Comparison of ENCODE assay signal across 8 cellular contexts in the genomic region with DNA sequence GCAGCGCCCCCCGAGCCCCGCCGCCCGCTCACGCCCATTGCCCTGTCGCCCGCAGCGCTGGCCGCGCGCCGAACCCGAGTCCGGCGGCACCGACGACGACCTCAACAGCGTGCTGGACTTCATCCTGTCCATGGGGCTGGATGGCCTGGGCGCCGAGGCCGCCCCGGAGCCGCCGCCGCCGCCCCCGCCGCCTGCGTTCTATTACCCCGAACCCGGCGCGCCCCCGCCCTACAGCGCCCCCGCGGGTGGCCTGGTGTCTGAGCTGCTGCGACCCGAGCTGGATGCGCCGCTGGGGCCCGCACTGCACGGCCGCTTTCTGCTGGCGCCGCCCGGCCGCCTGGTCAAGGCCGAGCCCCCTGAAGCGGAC. TPM values are rescaled to one million over a fixed set of nuclear protein-coding genes. Genes with fewer than 3 reads are reported as not detected.
DNase-seq lines count a peak whose midpoint lies in the region; ATAC-seq, FAIRE-seq and TF ChIP-seq lines count a peak whose summit lies in the region.

No MANE protein-coding gene starts in this region.

- intact Hi-C loops in GM12878 (cut with micrococcal nuclease; ENCODE audit: unreplicated experiment) (loop anchor here (5.0 kb wide), 1 partner anchor 78 kb away; no protein-coding TSS in a partner anchor), kidney (cut with DNase I) (no loop called here)

- H3K4me3 ChIP-seq in AG09309 (ENCODE audit: control insufficient read depth, low read depth, low read length) = peak overlapping the region; percentile 89
- peak overlapping the region; percentile 72 for H3K4me3 ChIP-seq in NT2/D1 (ENCODE audit: insufficient read length, low read depth)
- peak overlapping the region; percentile 76; the same call in 1 of the 2 replicates for H3K4me3 ChIP-seq in GM12878
- peak overlapping the region; percentile 2 to 53 for H3K4me3 ChIP-seq in kidney (ENCODE audit: low read length in 2 of 2)

- 0% methylated on average over 22 of the region's 52 CpGs for WGBS in GM12878 (ENCODE audit: insufficient coverage, insufficient replicate concordance, low lambda C conversion rate, missing lambda C conversion rate)

- H3K9ac ChIP-seq in NT2/D1 (ENCODE audit: insufficient read length, low read depth) = peak overlapping the region; percentile 74
- peak overlapping the region; percentile 51; the same call in 1 of the 2 replicates for H3K9ac ChIP-seq in GM12878 (ENCODE audit: control insufficient read depth, insufficient read depth, low read length)
- H3K9ac ChIP-seq in kidney (ENCODE audit: low read length in 2 of 2) = peak overlapping the region in 1 of 2 donors; percentile 26

- H3K9me3 Mint-ChIP-seq in stimulated activated naive CD8-positive, alpha-beta T cell treated with anti-CD3 and anti-CD28 coated beads, Interleukin-15, Interleukin-2, amounts not matched to agents 100 ng/mL and 50 ng/mL, for 24 hours = no peaks in the 10 kb centered on the region

- H3K36me3 Mint-ChIP-seq in stimulated activated naive CD8-positive, alpha-beta T cell treated with anti-CD3 and anti-CD28 coated beads, Interleukin-15, Interleukin-2, amounts not matched to agents 100 ng/mL and 50 ng/mL, for 24 hours (ENCODE audit: low read depth) = peaks cover 9% of the 10 kb centered on the region

- in situ Hi-C loops in GM12878 (cut with MboI) = loop anchor here (5.0 kb wide), 1 partner anchor 78 kb away; no protein-coding TSS in a partner anchor

- TF ChIP-seq CTCF in AG09309 (IDR thresholded peaks at IDR 0.05; ENCODE audit: control insufficient read depth, insufficient read depth, low read depth, low read length, missing control alignments) (no peak), GM12878 (IDR thresholded peaks at IDR 0.05 in 2 of 3, conservative IDR thresholded peaks at IDR 0.05 in 1 of 3; ENCODE audit: control insufficient read depth in 2 of 3, extremely low read depth in 1 of 3, insufficient read depth in 1 of 3, low read depth in 3 of 3, low read length in 3 of 3) (0 out of 6 replicates have a peak, but pooled peaks of 1 of the 3 experiments have one; percentile 17), kidney (IDR thresholded peaks at IDR 0.05; ENCODE audit: borderline replicate concordance, extremely low read depth, insufficient read depth) (no peak)

- peak overlapping the region; percentile 35 for H3K4me3 Mint-ChIP-seq in stimulated activated naive CD8-positive, alpha-beta T cell treated with anti-CD3 and anti-CD28 coated beads, Interleukin-15, Interleukin-2, amounts not matched to agents 100 ng/mL and 50 ng/mL, for 24 hours

- no peak for TF ChIP-seq RAD21 in GM12878 (IDR thresholded peaks at IDR 0.05; ENCODE audit: insufficient read depth, low read depth, low read length)

- no TSS peak for BruUV-seq in GM12878 (replicated peaks; lab: Mats Ljungman, UMichigan)

- RAD21 ChIA-PET in GM12878 (lab: Charles Lee; ENCODE audit: unreplicated experiment) = interaction anchor here (0.9 to 2.2 kb wide), 4 partner anchors 18 to 74 kb away, joined by 3 to 7 read pairs (median 6); no protein-coding TSS in a partner anchor

- no peaks in the 10 kb centered on the region for H4K20me1 ChIP-seq in GM12878 (ENCODE audit: control insufficient read depth, insufficient read depth)

- H3K9me3 ChIP-seq in NT2/D1 (ENCODE audit: insufficient read depth, low read length) (no peaks in the 10 kb centered on the region), GM12878 (replicated peaks; ENCODE audit: control insufficient read depth, insufficient read depth, low read length) (no peaks in the 10 kb centered on the region), kidney (ENCODE audit: control insufficient read depth in 1 of 2, low read length in 2 of 2) (no peaks in the 10 kb centered on the region)

- POLR2A ChIA-PET in GM12878 (lab: Charles Lee) = interaction anchor here (0.5 to 1.7 kb wide), 5 partner anchors 41 to 1003 kb away, joined by 3 to 8 read pairs (median 3); no protein-coding TSS in a partner anchor

- ATAC-seq in GM19035 (IDR thresholded peaks at IDR 0.05; ENCODE audit: unreplicated experiment) (peak; percentile 11), GM12878 (peak; percentile 21)

- H3K79me2 ChIP-seq in GM12878 (ENCODE audit: control insufficient read depth, insufficient read depth, low read length) = peaks cover 5% of the 10 kb centered on the region

- no peak for TF ChIP-seq POLR2A in GM12878 (IDR thresholded peaks at IDR 0.05; ENCODE audit: low read depth, low read length)

- FAIRE-seq in GM12878 (lab: Jason Lieb, UNC) = no peak
- no peak for FAIRE-seq in kidney (lab: Jason Lieb, UNC)
- no peak for FAIRE-seq in RCC 7860 (lab: Jason Lieb, UNC)

- SMC1A ChIA-PET in GM12878 (lab: Charles Lee; ENCODE audit: uncharacterized antibody, unreplicated experiment) = interaction anchor here (1.2 kb wide), 1 partner anchor 58 kb away, joined by 3 read pairs; no protein-coding TSS in a partner anchor

- peaks cover 11% of the 10 kb centered on the region for H3K36me3 ChIP-seq in NT2/D1 (ENCODE audit: insufficient read depth, insufficient read length, low read length)
- no peaks in the 10 kb centered on the region for H3K36me3 ChIP-seq in GM12878 (ENCODE audit: control insufficient read depth in 2 of 2, insufficient read depth in 2 of 2, low read length in 1 of 2)
- H3K36me3 ChIP-seq in kidney (ENCODE audit: control insufficient read depth in 1 of 2, insufficient read depth in 2 of 2, low read length in 2 of 2) = peaks cover 0 to 4% of the 10 kb centered on the region in 2 donors

- no peak overlapping the region for H3K27ac Mint-ChIP-seq in stimulated activated naive CD8-positive, alpha-beta T cell treated with anti-CD3 and anti-CD28 coated beads, Interleukin-15, Interleukin-2, amounts not matched to agents 100 ng/mL and 50 ng/mL, for 24 hours

- peaks cover 70% of the 10 kb centered on the region for H3K4me1 Mint-ChIP-seq in stimulated activated naive CD8-positive, alpha-beta T cell treated with anti-CD3 and anti-CD28 coated beads, Interleukin-15, Interleukin-2, amounts not matched to agents 100 ng/mL and 50 ng/mL, for 24 hours (ENCODE audit: low read depth)

- H2AFZ ChIP-seq in GM12878 (ENCODE audit: control insufficient read depth, low read depth, low read length) = no peak overlapping the region

- CTCF ChIA-PET in GM12878 (lab: Yijun Ruan, JAX) = interaction anchor here (0.5 to 1.5 kb wide), 3 partner anchors 17 to 57 kb away, joined by 3 to 5 read pairs (median 4); no protein-coding TSS in a partner anchor

- DNase-seq in AG09309 (ENCODE audit: low read depth) = no peak
- DNase-seq in NT2/D1 (ENCODE audit: low read depth, low spot score) = no peak
- DNase-seq in GM12878 (ENCODE audit: low read depth, low spot score) = no peak
- DNase-seq in kidney = no peak
- no peak for DNase-seq in NCI-H526 treated with DMSO at 0.1 percent for 48 hours (lab: John Stamatoyannopoulos, UW)
- DNase-seq in RCC 7860 (ENCODE audit: low spot score) = no peak

- H3K27ac ChIP-seq in GM12878 (ENCODE audit: control insufficient read depth, insufficient read depth) (no peak overlapping the region), kidney (ENCODE audit: low read depth in 2 of 2, low read length in 2 of 2) (peak overlapping the region; percentile 83 to 87)

- peaks cover 40% of the 10 kb centered on the region for H3K27me3 Mint-ChIP-seq in stimulated activated naive CD8-positive, alpha-beta T cell treated with anti-CD3 and anti-CD28 coated beads, Interleukin-15, Interleukin-2, amounts not matched to agents 100 ng/mL and 50 ng/mL, for 24 hours

- TF ChIP-seq EP300 in GM12878 (IDR thresholded peaks at IDR 0.05; ENCODE audit: borderline replicate concordance in 1 of 2, control insufficient read depth in 1 of 2, low read depth in 2 of 2, low read length in 2 of 2) = no peak

- H3K27me3 ChIP-seq in NT2/D1 (ENCODE audit: insufficient read depth, insufficient read length) = peaks cover 72% of the 10 kb centered on the region
- peaks cover 0 to 5% of the 10 kb centered on the region in 2 experiments; a peak in 1 of 4 replicates for H3K27me3 ChIP-seq in GM12878 (replicated peaks in 1 of 2; ENCODE audit: control insufficient read depth in 2 of 2, insufficient read depth in 2 of 2, low read length in 1 of 2)

- H3K4me1 ChIP-seq in NT2/D1 (ENCODE audit: insufficient read depth, insufficient read length) = no peaks in the 10 kb centered on the region
- H3K4me1 ChIP-seq in GM12878 (ENCODE audit: control insufficient read depth, insufficient read depth, low read length) = peaks cover 28% of the 10 kb centered on the region
- H3K4me1 ChIP-seq in kidney (ENCODE audit: control insufficient read depth in 1 of 2, insufficient read depth in 1 of 2, low read depth in 1 of 2, low read length in 2 of 2) = peaks cover 0 to 6% of the 10 kb centered on the region in 2 donors

- H3K4me2 ChIP-seq in GM12878 (ENCODE audit: control insufficient read depth, insufficient read depth) = peak overlapping the region; percentile 77

TF ChIP-seq in GM12878, 131 proteins besides CTCF, POLR2A, EP300 and RAD21 (continues in another document):
- TF ChIP-seq BACH1 (IDR thresholded peaks at IDR 0.05; ENCODE audit: borderline replicate concordance) = no peak
- TF ChIP-seq ZNF622 (IDR thresholded peaks at IDR 0.05) = no peak
- TF ChIP-seq IKZF1 (conservative IDR thresholded peaks at IDR 0.05) = peak; percentile 38; the same call in 1 of the 2 replicates
- TF ChIP-seq ETV6 (conservative IDR thresholded peaks at IDR 0.05 in 1 of 2, IDR thresholded peaks at IDR 0.05 in 1 of 2; ENCODE audit: borderline replicate concordance in 1 of 2, low read depth in 1 of 2) = no peak
- peak in 1 of 2 experiments; percentile 42; a peak in 1 of 3 replicates for TF ChIP-seq EGR1 (IDR thresholded peaks at IDR 0.05; ENCODE audit: borderline replicate concordance in 1 of 2, low read depth in 2 of 2, low read length in 2 of 2)

RNA-seq across cellular contexts. Expression of a gene that starts 0.5 kb away (rescaled TPM):
- total RNA-seq in GM12878 (2013; cell fraction: nucleolus; rRNA removed) = 1.0 and 2.7 TPM in 2 replicates
- total RNA-seq in GM12878 (2014; rRNA removed) (3.2 and 4.4 TPM in 2 replicates), GM12878 (2014; rRNA removed; fragmentation: Illumina TruSeq; extraction: Trizol) (0.74 and 1.0 TPM in 2 replicates), GM12878 (2021) (12.4 and 13.7 TPM in 2 replicates), kidney (131 TPM)
- 1.7 TPM for polyA plus RNA-seq in GM12878 (2011; ENCODE audit: low read depth)
- polyA plus RNA-seq in GM12878 (2011; rRNA removed) (0.20 and 0.23 TPM in 2 replicates), GM12878 (2014; fragmentation: Illumina TruSeq; extraction: Trizol) (0.14 and 0.66 TPM in 2 replicates), GM12878 (2014; fragmentation: Nextera tagmentation; extraction: Ambion mirVana) (under 1 TPM; 0.16 to 0.71 TPM), GM12878 (2014; rRNA removed) (3.8 and 7.6 TPM in 2 replicates), GM12878 (2016; fragmentation: Nextera tagmentation; extraction: Ambion mirVana) (1 to 10 TPM in 1 of 2 experiments, under 1 TPM in 1; 1.00 to 1.8 TPM), kidney (ENCODE audit: insufficient read depth, low read depth, low replicate concordance) (114 TPM)
- polyA plus RNA-seq in GM12878 (2011; cell fraction: cytosol; rRNA removed) = 0.99 and 1.6 TPM in 2 replicates
- polyA plus RNA-seq in GM12878 (2011; cell fraction: nucleus; rRNA removed) = 3.2 and 8.0 TPM in 2 replicates
- polyA plus RNA-seq in GM12878 (2012) = 11.2 and 12.8 TPM in 2 replicates
- polyA minus RNA-seq in GM12878 (2011; rRNA and poly(A)+ RNA removed) = 0.15 and 0.31 TPM in 2 replicates
- 1.5 TPM in 2 replicates for polyA minus RNA-seq in GM12878 (2011; cell fraction: cytosol; rRNA and poly(A)+ RNA removed)
- 2.4 and 8.4 TPM in 2 replicates for polyA minus RNA-seq in GM12878 (2011; cell fraction: nucleus; rRNA and poly(A)+ RNA removed)

Comparison
In these comparisons a context has a peak if more than half of its experiments do, and no peak if none do; other contexts are left out.
1. H3K4me3 ChIP-seq: peak in every context shown above with its lines; median percentile 89 in AG09309; 76 in GM12878; 72 in NT2/D1; 28 in kidney.